In genomic region chr7:18352339-18353255, GRCh38 we compare ENCODE assay signal across 8 cellular contexts.
DNase-seq lines count a peak whose midpoint lies in the region; ATAC-seq and TF ChIP-seq lines count a peak whose summit lies in the region.

No MANE protein-coding gene starts in this region.

- ATAC-seq in SK-N-SH treated with all-trans-retinoic acid at 6 μM for 48 hours (peak; percentile 87), GM19328 (IDR thresholded peaks at IDR 0.05; ENCODE audit: unreplicated experiment) (no peak)

- H4K8ac ChIP-seq in neuronal stem cell (ENCODE audit: low read depth, low read length) = no peak overlapping the region

- H3K4me1 ChIP-seq in fibroblast of lung (ENCODE audit: control insufficient read depth, extremely low read depth, insufficient read depth, low read length) (no peaks in the 10 kb centered on the region), neuronal stem cell (ENCODE audit: control insufficient read depth in 2 of 2, insufficient read depth in 1 of 2, low read depth in 1 of 2, low read length in 2 of 2) (no peaks in the 10 kb centered on the region)

- H2AFZ ChIP-seq in fibroblast of lung (ENCODE audit: low read length) (no peak overlapping the region), neuronal stem cell (ENCODE audit: low read length) (no peak overlapping the region)

- H3K36me3 ChIP-seq in fibroblast of lung (ENCODE audit: control insufficient read depth, insufficient read depth, low read length) = no peaks in the 10 kb centered on the region
- H3K36me3 ChIP-seq in neuronal stem cell (replicated peaks in 1 of 2; ENCODE audit: control insufficient read depth in 2 of 2, insufficient read depth in 2 of 2, low read length in 2 of 2) = no peaks in the 10 kb centered on the region

- H2BK120ac ChIP-seq in neuronal stem cell (ENCODE audit: low read depth, low read length) = no peak overlapping the region

- no peak overlapping the region for H2AK5ac ChIP-seq in neuronal stem cell (ENCODE audit: low read depth, low read length)

- TF ChIP-seq CTCF in fibroblast of lung (conservative IDR thresholded peaks at IDR 0.05 in 1 of 2, IDR thresholded peaks at IDR 0.05 in 1 of 2; ENCODE audit: low read depth in 1 of 2, low read length in 2 of 2) = peak; percentile 60 to 70

- H3K14ac ChIP-seq in neuronal stem cell (ENCODE audit: low read length) = no peak overlapping the region

- H2BK12ac ChIP-seq in neuronal stem cell (ENCODE audit: low read length) = no peak overlapping the region

- H3K9ac ChIP-seq in fibroblast of lung (ENCODE audit: insufficient read depth, low read length) (no peak overlapping the region), neuronal stem cell (ENCODE audit: low read depth, low read length, poor library complexity) (no peak overlapping the region)

- no peak overlapping the region for H3K4me2 ChIP-seq in fibroblast of lung (ENCODE audit: extremely low read depth, insufficient read depth, low read length)
- H3K4me2 ChIP-seq in neuronal stem cell (ENCODE audit: insufficient read depth, low read length, poor library complexity, severe bottlenecking) = no peak overlapping the region

- H4K20me1 ChIP-seq in fibroblast of lung (ENCODE audit: control insufficient read depth, extremely low read depth, insufficient read depth, low read length) = no peaks in the 10 kb centered on the region

- H3K9me3 ChIP-seq in fibroblast of lung (ENCODE audit: control insufficient read depth, insufficient read depth, low read depth, low read length) (no peaks in the 10 kb centered on the region), neuronal stem cell (replicated peaks in 1 of 2; ENCODE audit: control insufficient read depth in 2 of 2, insufficient read depth in 1 of 2, low read depth in 1 of 2, low read length in 2 of 2) (no peaks in the 10 kb centered on the region)

- H2BK5ac ChIP-seq in neuronal stem cell (ENCODE audit: low read length) = no peak overlapping the region

- H3K79me1 ChIP-seq in neuronal stem cell (ENCODE audit: low read depth, low read length) = no peaks in the 10 kb centered on the region

- H3K18ac ChIP-seq in neuronal stem cell (ENCODE audit: low read length) = no peak overlapping the region

- no peak overlapping the region for H3K27ac ChIP-seq in fibroblast of lung (ENCODE audit: insufficient read depth, low read length)
- H3K27ac ChIP-seq in neuronal stem cell (replicated peaks; ENCODE audit: low read length) = no peak overlapping the region

- H4K91ac ChIP-seq in neuronal stem cell (ENCODE audit: low read depth, low read length, poor library complexity) = no peak overlapping the region

- peak; percentile 30 for DNase-seq in SIG-M5 treated with dmso at 0.1 percent for 504 hours (lab: John Stamatoyannopoulos, UW; ENCODE audit: unreplicated experiment)
- DNase-seq in SIG-M5 (lab: John Stamatoyannopoulos, UW) = no peak
- peak; percentile 81 for DNase-seq in HCEC 1CT
- DNase-seq in NAMALWA (ENCODE audit: low spot score) = peak; percentile 77
- peak; percentile 74 to 78 for DNase-seq in fibroblast of lung (ENCODE audit: low read depth in 2 of 2)
- peak; percentile 24 for DNase-seq in neuronal stem cell (ENCODE audit: low spot score)

- no peak overlapping the region for H3K4ac ChIP-seq in neuronal stem cell (ENCODE audit: low read length)

- WGBS in neuronal stem cell (ENCODE audit: extremely low coverage in 2 of 2, insufficient read length in 2 of 2, insufficient replicate concordance in 1 of 2), 2 donors = no CpG with 5 or more reads among the region's 7 CpGs

- H3K27me3 ChIP-seq in fibroblast of lung (ENCODE audit: control insufficient read depth, insufficient read depth, low read length) (no peaks in the 10 kb centered on the region), neuronal stem cell (ENCODE audit: control insufficient read depth in 3 of 3, insufficient read depth in 3 of 3, low read depth in 1 of 3, low read length in 3 of 3) (no peaks in the 10 kb centered on the region)

- H3K79me2 ChIP-seq in fibroblast of lung (ENCODE audit: control insufficient read depth, insufficient read depth, low read length) = no peaks in the 10 kb centered on the region

- H3K4me3 ChIP-seq in fibroblast of lung (replicated peaks in 1 of 4; ENCODE audit: control extremely low read depth in 1 of 4, insufficient read depth in 1 of 4, low read depth in 3 of 4, low read length in 4 of 4) (no peak overlapping the region), neuronal stem cell (ENCODE audit: low read length in 2 of 2) (no peak overlapping the region)

- H3K23ac ChIP-seq in neuronal stem cell (ENCODE audit: low read depth, low read length, poor library complexity) = no peak overlapping the region

- no peak overlapping the region for H2BK15ac ChIP-seq in neuronal stem cell (ENCODE audit: low read length)

TF ChIP-seq in SK-N-SH treated with all-trans-retinoic acid at 6 μM for 48 hours, 23 proteins besides CTCF, POLR2A, EP300 and RAD21:
- TF ChIP-seq ZNF70 (CRISPR knock-in tag; IDR thresholded peaks at IDR 0.05) = no peak
- TF ChIP-seq ZFP30 (CRISPR knock-in tag; IDR thresholded peaks at IDR 0.05) = no peak
- 0 out of 2 replicates have a peak, but pooled peaks have one; percentile 14 for TF ChIP-seq ZFP3 (CRISPR knock-in tag; IDR thresholded peaks at IDR 0.05)
